8 cellular contexts compared by ENCODE assay signal in genomic region chr1:145287556-145287953, GRCh38. TPM values are rescaled to one million over a fixed set of nuclear protein-coding genes. Genes with fewer than 3 reads are reported as not detected.
A peak's percentile ranks its signal among the peaks of the same experiment; 100 is the strongest.
DNase-seq lines count a peak whose midpoint lies in the region; FAIRE-seq and TF ChIP-seq lines count a peak whose summit lies in the region.
"Not testable (repeated sequence)": the region's sequence is repeated elsewhere in the genome, so short reads cannot be mapped to it uniquely, and the experiment has no call there.

No MANE protein-coding gene starts in this region.

- TF ChIP-seq POLR2A in adrenal gland (IDR thresholded peaks at IDR 0.05) = not testable (repeated sequence)

- H3K4me3 ChIP-seq in adrenal gland = peak overlapping the region in 1 of 4 donors; percentile 43
- H3K4me3 ChIP-seq in fibroblast of the aortic adventitia (ENCODE audit: low read depth, low read length) = peak overlapping the region; percentile 53
- H3K4me3 ChIP-seq in small intestine (ENCODE audit: low read depth in 1 of 2, low read length in 2 of 2) = peak overlapping the region; percentile 23
- H3K4me3 ChIP-seq in tibial artery = peak overlapping the region; percentile 37 to 45

- not testable (repeated sequence) for H3K27me3 ChIP-seq in adrenal gland; small intestine (ENCODE audit: control insufficient read depth in 2 of 2, insufficient read depth in 2 of 2, low read length in 2 of 2); tibial artery

- WGBS in adrenal gland, 4 donors = 0 to 1% (median 1%) methylated on average over 19 to 21 of the region's 24 CpGs; no CpG with 5 or more reads in 1 of the 4 donors
- WGBS in small intestine, 3 donors = 0 to 2% (median 1%) methylated on average over 13 to 22 of the region's 24 CpGs

- H3K27ac ChIP-seq in adrenal gland = peak overlapping the region in 2 of 5 donors; percentile 29 to 38
- not testable (repeated sequence) for H3K27ac ChIP-seq in small intestine (ENCODE audit: low read depth in 1 of 2, low read length in 1 of 2); tibial artery

- not testable (repeated sequence) for H3K36me3 ChIP-seq in adrenal gland (replicated peaks in 1 of 2); small intestine (ENCODE audit: control insufficient read depth in 2 of 2, insufficient read depth in 2 of 2, low read length in 2 of 2); tibial artery

- TF ChIP-seq CTCF in adrenal gland (IDR thresholded peaks at IDR 0.05) (peak in 5 of 6 experiments; percentile 15 to 51 (median 34)), fibroblast of the aortic adventitia (IDR thresholded peaks at IDR 0.05; ENCODE audit: insufficient read depth, low read length) (peak; percentile 36), tibial artery (IDR thresholded peaks at IDR 0.05) (peak in 1 of 2 experiments; percentile 9)

- not testable (repeated sequence) for H3K4me1 ChIP-seq in adrenal gland (replicated peaks in 1 of 2); small intestine (ENCODE audit: control insufficient read depth in 2 of 2, insufficient read depth in 1 of 2, low read depth in 1 of 2, low read length in 1 of 2); tibial artery

- intact Hi-C loops in adrenal gland (cut with DNase I); tibial artery (cut with DNase I; ENCODE audit: low total_unique reads): not testable (repeated sequence)

- not testable (repeated sequence) for H3K9me3 ChIP-seq in adrenal gland (replicated peaks in 1 of 3); small intestine (ENCODE audit: control insufficient read depth, low read depth); tibial artery

- not testable (repeated sequence) for FAIRE-seq in small intestine (lab: Jason Lieb, UNC)

- DNase-seq in EL (peak; percentile 82), NCI-H2227 treated with DMSO at 0.1 percent for 48 hours (lab: John Stamatoyannopoulos, UW) (peak; percentile 44), adrenal gland (peak; percentile 45 to 80 (median 59)), fibroblast of the aortic adventitia (ENCODE audit: low read depth) (peak; percentile 76), medulla oblongata (ENCODE audit: extremely low spot score) (peak; percentile 2), small intestine (peak; percentile 21), tibial artery (peak; percentile 32 to 65)
- DNase-seq in activated CD4-positive, alpha-beta T cell treated with anti-CD3 and anti-CD28 coated beads for 4 hours = peak; percentile 60 to 65

RNA-seq across cellular contexts. Expression of gene PPIAL4D, which starts 45.6 kb away (rescaled TPM):
- total RNA-seq in adrenal gland (not detected), fibroblast of the aortic adventitia (ENCODE audit: low replicate concordance) (not detected in 2 replicates)
- polyA plus RNA-seq in adrenal gland (not detected), small intestine (not detected)

Comparison
In these comparisons a context has a peak if more than half of its experiments do, and no peak if none do; other contexts are left out.
1. DNase-seq: peak in every context shown above with its lines; median percentile 82 in EL; 76 in fibroblast of the aortic adventitia; 62 in activated CD4-positive, alpha-beta T cell treated with anti-CD3 and anti-CD28 coated beads for 4 hours; 59 in adrenal gland; 48 in tibial artery; 44 in NCI-H2227 treated with DMSO at 0.1 percent for 48 hours; 21 in small intestine; 2 in medulla oblongata.